In genomic region chr1:236066054-236066453, GRCh38 we compare ENCODE assay signal across 1 cellular context.
TF ChIP-seq lines count a peak whose summit lies in the region.

No MANE protein-coding gene starts in this region.

TF ChIP-seq in HepG2, 621 proteins besides CTCF, POLR2A, EP300 and RAD21 (continued from another document):
- TF ChIP-seq ZNF574 (CRISPR knock-in tag; IDR thresholded peaks at IDR 0.05) = no peak
- no peak for TF ChIP-seq SMARCE1 (IDR thresholded peaks at IDR 0.05; ENCODE audit: borderline replicate concordance)
- no peak for TF ChIP-seq ARID3A (IDR thresholded peaks at IDR 0.05; ENCODE audit: low read depth, low read length)
- no peak for TF ChIP-seq TGIF2 (CRISPR knock-in tag; IDR thresholded peaks at IDR 0.05)
- no peak for TF ChIP-seq ARNT2 (CRISPR knock-in tag; IDR thresholded peaks at IDR 0.05; ENCODE audit: low read depth)
- TF ChIP-seq ZBTB21 (CRISPR knock-in tag; IDR thresholded peaks at IDR 0.05) = peak; percentile 43; the same call in 1 of the 2 replicates
- no peak for TF ChIP-seq ZFP91 (CRISPR knock-in tag; IDR thresholded peaks at IDR 0.05; ENCODE audit: borderline replicate concordance)
- no peak for TF ChIP-seq ZFP41 (CRISPR knock-in tag; IDR thresholded peaks at IDR 0.05; ENCODE audit: borderline replicate concordance)
- no peak for TF ChIP-seq ZNF569 (CRISPR knock-in tag; IDR thresholded peaks at IDR 0.05; ENCODE audit: borderline replicate concordance)
- TF ChIP-seq HOXD1 (CRISPR knock-in tag; IDR thresholded peaks at IDR 0.05) = no peak
- no peak for TF ChIP-seq ZNF546 (CRISPR knock-in tag; conservative IDR thresholded peaks at IDR 0.05)
- no peak for TF ChIP-seq ZNF746 (CRISPR knock-in tag; IDR thresholded peaks at IDR 0.05)
- no peak for TF ChIP-seq ZNF747 (CRISPR knock-in tag; IDR thresholded peaks at IDR 0.05; ENCODE audit: borderline replicate concordance)
- no peak for TF ChIP-seq GMEB2 (CRISPR knock-in tag; IDR thresholded peaks at IDR 0.05; ENCODE audit: low read depth)
- TF ChIP-seq ZNF572 (CRISPR knock-in tag; IDR thresholded peaks at IDR 0.05) = no peak
- no peak for TF ChIP-seq ZFP36L1 (CRISPR knock-in tag; IDR thresholded peaks at IDR 0.05)
- TF ChIP-seq GABPA (IDR thresholded peaks at IDR 0.05; ENCODE audit: low read depth, low read length) = no peak
- TF ChIP-seq GABPA (CRISPR knock-in tag; IDR thresholded peaks at IDR 0.05; ENCODE audit: low read depth) = no peak
- TF ChIP-seq THAP8 (CRISPR knock-in tag; IDR thresholded peaks at IDR 0.05; ENCODE audit: borderline replicate concordance) = no peak
- TF ChIP-seq FOXO1 (CRISPR knock-in tag; IDR thresholded peaks at IDR 0.05) = no peak
- TF ChIP-seq NFYB (CRISPR knock-in tag; IDR thresholded peaks at IDR 0.05) = no peak
- TF ChIP-seq POLR2AphosphoS2 (IDR thresholded peaks at IDR 0.05; ENCODE audit: low read depth, low read length) = peak; percentile 57; the same call in 1 of the 2 replicates
- no peak for TF ChIP-seq MAFK (conservative IDR thresholded peaks at IDR 0.05 in 1 of 2, IDR thresholded peaks at IDR 0.05 in 1 of 2; ENCODE audit: low read length in 2 of 2)
- TF ChIP-seq FOXA1 (IDR thresholded peaks at IDR 0.05) = no peak
- no peak for TF ChIP-seq FOXA1 (CRISPR knock-in tag; IDR thresholded peaks at IDR 0.05)
- TF ChIP-seq PRDM15 (CRISPR knock-in tag; IDR thresholded peaks at IDR 0.05) = peak; percentile 51; the same call in 1 of the 2 replicates
- no peak for TF ChIP-seq HNF4A (CRISPR knock-in tag; IDR thresholded peaks at IDR 0.05)
